In the genomic region with DNA sequence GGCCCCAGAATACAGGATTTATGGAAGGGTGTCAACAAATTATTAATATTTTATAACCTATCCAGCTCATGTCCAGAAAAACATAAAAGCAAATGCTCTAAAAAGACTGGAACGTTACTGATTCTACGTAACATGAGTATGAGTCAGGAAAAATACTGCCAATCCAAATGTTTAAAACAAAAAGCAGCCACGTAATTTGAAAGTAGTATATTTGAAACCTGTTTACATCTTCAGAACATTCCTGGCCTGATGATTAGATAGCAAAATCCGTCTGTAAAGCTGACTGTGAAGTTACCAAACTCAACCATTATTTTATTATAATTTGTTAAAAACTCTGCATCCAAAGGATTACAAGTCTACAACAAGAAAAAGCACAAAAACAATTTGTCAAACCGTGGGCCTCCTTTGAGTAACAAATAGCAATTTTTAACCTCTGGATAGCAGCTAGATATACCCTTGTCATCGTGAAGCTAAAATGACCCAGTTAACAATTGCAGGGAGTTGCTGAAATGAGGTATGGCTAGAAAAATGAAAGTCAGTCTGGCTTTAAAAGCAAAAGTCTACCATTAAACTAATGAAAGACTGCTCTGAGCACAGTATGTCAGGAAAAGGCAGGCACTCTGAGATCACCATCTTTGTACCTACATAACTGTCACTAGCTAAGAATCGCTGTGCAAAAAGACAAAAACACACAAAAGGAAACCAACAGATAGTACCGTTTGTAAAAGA, we compare ENCODE assay signal across 8 cellular contexts. TPM values are rescaled to one million over a fixed set of nuclear protein-coding genes. Genes with fewer than 3 reads are reported as not detected.
DNase-seq lines count a peak whose midpoint lies in the region; ATAC-seq, FAIRE-seq and TF ChIP-seq lines count a peak whose summit lies in the region.

No MANE protein-coding gene starts in this region.

- H3K36me3 ChIP-seq in KMS-11 (ENCODE audit: insufficient read depth) (no peaks in the 10 kb centered on the region), colonic mucosa (no peaks in the 10 kb centered on the region)

- no peak for FAIRE-seq in frontal cortex (lab: Jason Lieb, UNC)

- H3K4me3 Mint-ChIP-seq in naive B cell, result peak overlapping the region; percentile 85 to 99 (median 94)

- H3K9ac ChIP-seq in KMS-11, result peak overlapping the region; percentile 86; the same call in 1 of the 2 replicates
- peak overlapping the region; percentile 88 to 96 for H3K9ac ChIP-seq in colonic mucosa (ENCODE audit: low read depth in 2 of 2, low read length in 2 of 2)

- peaks cover 41 to 64% (median 47%) of the 10 kb centered on the region in 3 donors for H3K4me1 Mint-ChIP-seq in naive B cell

- ATAC-seq in naive B cell (ENCODE audit: low read depth in 2 of 2), result no peak
- no peak for ATAC-seq in GM21381 (IDR thresholded peaks at IDR 0.05; ENCODE audit: unreplicated experiment)
- ATAC-seq in GM21515 (IDR thresholded peaks at IDR 0.05; ENCODE audit: unreplicated experiment), result no peak

- intact Hi-C loops in colonic mucosa (cut with DNase I), result no loop called here

- peak overlapping the region; percentile 93 to 99 (median 96) for H3K27ac Mint-ChIP-seq in naive B cell

- no peaks in the 10 kb centered on the region for H3K9me3 Mint-ChIP-seq in naive B cell

- H3K4me1 ChIP-seq in KMS-11 (ENCODE audit: low read depth, poor library complexity, severe bottlenecking) (peaks cover 62% of the 10 kb centered on the region), colonic mucosa (peaks cover 17% of the 10 kb centered on the region)

- peak overlapping the region; percentile 70; the same call in 1 of the 2 replicates for H2AFZ ChIP-seq in KMS-11 (ENCODE audit: low read depth)

- H3K9me3 ChIP-seq in colonic mucosa, result no peaks in the 10 kb centered on the region

- TF ChIP-seq CTCF in KMS-11 (conservative IDR thresholded peaks at IDR 0.05; ENCODE audit: low read depth, low read length) (no peak), colonic mucosa (IDR thresholded peaks at IDR 0.05) (no peak)

- H3K4me3 ChIP-seq in KMS-11 (IDR thresholded peaks at IDR 0.05; ENCODE audit: insufficient read depth, low read depth, low read length) (no peak overlapping the region), colonic mucosa (peak overlapping the region; percentile 97)

- peak; percentile 32 for DNase-seq in AG20443 (ENCODE audit: low spot score)
- DNase-seq in colonic mucosa, result no peak
- peak; percentile 1 for DNase-seq in naive B cell
- DNase-seq in KG1 (lab: John Stamatoyannopoulos, UW), result no peak
- DNase-seq in frontal cortex (ENCODE audit: low spot score in 2 of 2), result no peak

- no peaks in the 10 kb centered on the region for H3K27me3 Mint-ChIP-seq in naive B cell

- peaks cover 15% of the 10 kb centered on the region for H4K20me1 ChIP-seq in KMS-11 (ENCODE audit: insufficient read depth)

- no peaks in the 10 kb centered on the region for H3K36me3 Mint-ChIP-seq in naive B cell

- peak overlapping the region; percentile 99 for H3K4me2 ChIP-seq in KMS-11

- peaks cover 94% of the 10 kb centered on the region for H3K79me2 ChIP-seq in KMS-11 (ENCODE audit: insufficient read depth, low read depth)

- H3K27ac ChIP-seq in KMS-11 (peak overlapping the region; percentile 88), colonic mucosa (peak overlapping the region; percentile 91)

- no peaks in the 10 kb centered on the region for H3K27me3 ChIP-seq in KMS-11 (ENCODE audit: insufficient read depth, low read depth)
- H3K27me3 ChIP-seq in colonic mucosa, result no peaks in the 10 kb centered on the region

RNA-seq across cellular contexts. Expression of gene UBR4, which starts 1.2 kb away (rescaled TPM):
- total RNA-seq in colonic mucosa (100 to 1,000 TPM in 1 of 2 donors, 10 to 100 TPM in 1; 97.7 to 114 TPM), frontal cortex (69.7 TPM)
- polyA plus RNA-seq in naive B cell (ENCODE audit: low read depth in 6 of 6), result 10 to 100 TPM in 5 of 6 donors, 1 to 10 TPM in 1; 3.5 to 25.2 (median 15.5) TPM

RNA-seq across cellular contexts. Expression of gene EMC1, which starts 42.5 kb away (rescaled TPM):
- total RNA-seq in colonic mucosa, result 10 to 100 TPM; 35.3 to 51.1 TPM
- polyA plus RNA-seq in naive B cell (ENCODE audit: low read depth in 6 of 6), result 10 to 100 TPM; 20.0 to 24.3 (median 22.1) TPM
- total RNA-seq in frontal cortex, result 75.0 TPM

RNA-seq across cellular contexts. Expression of gene MRTO4, which starts 42.7 kb away (rescaled TPM):
- total RNA-seq in colonic mucosa (10 to 100 TPM; 12.7 to 46.0 TPM), frontal cortex (31.8 TPM)
- polyA plus RNA-seq in naive B cell (ENCODE audit: low read depth in 6 of 6), result 10 to 100 TPM; 26.4 to 30.3 (median 27.3) TPM

Comparison
In these comparisons a context has a peak if more than half of its experiments do, and no peak if none do; other contexts are left out.
1. DNase-seq: peak in AG20443 (single experiment) and naive B cell (single experiment); none in colonic mucosa (single experiment), KG1 (single experiment) and frontal cortex (0 of 2).